9 cellular contexts compared by ENCODE assay signal in genomic region chr6:68633654-68634502, GRCh38. TPM values are rescaled to one million over a fixed set of nuclear protein-coding genes. Genes with fewer than 3 reads are reported as not detected.
DNase-seq lines count a peak whose midpoint lies in the region; ATAC-seq and TF ChIP-seq lines count a peak whose summit lies in the region.
"Had no signal": no experiment of that assay in that cellular context is flagged by ENCODE, and none has a peak within 500 bp of the region (broad histone marks: within the 10 kb centered on the region; RNA-seq: fewer than 3 reads in every experiment).

No MANE protein-coding gene starts in this region.

- no peaks in the 10 kb centered on the region for H3K9me3 Mint-ChIP-seq in T-helper 1 cell treated with Interleukin-12 subunit alpha and Interleukin-12 subunit beta and Interleukin-4 antibody, amounts not matched to agents 30 μg/mL and 1 μg/mL, for 36 hours
- no peaks in the 10 kb centered on the region for H3K9me3 Mint-ChIP-seq in activated CD8-positive, alpha-beta T cell treated with anti-CD3 and anti-CD28 coated beads for 36 hours
- H3K9me3 Mint-ChIP-seq in immature natural killer cell = peaks cover 2 to 17% (median 9%) of the 10 kb centered on the region in 6 donors

- POLR2A ChIA-PET in activated CD8-positive, alpha-beta T cell treated with anti-CD3 and anti-CD28 coated beads for 36 hours (lab: Charles Lee) = no interaction called here

- H3K36me3 Mint-ChIP-seq in T-helper 1 cell treated with Interleukin-12 subunit alpha and Interleukin-12 subunit beta and Interleukin-4 antibody, amounts not matched to agents 30 μg/mL and 1 μg/mL, for 36 hours (ENCODE audit: low read depth) = peaks cover 3% of the 10 kb centered on the region
- H3K36me3 Mint-ChIP-seq in activated CD8-positive, alpha-beta T cell treated with anti-CD3 and anti-CD28 coated beads for 36 hours (ENCODE audit: low read depth) = no peaks in the 10 kb centered on the region
- peaks cover 0 to 4% (median 3%) of the 10 kb centered on the region in 3 donors for H3K36me3 Mint-ChIP-seq in immature natural killer cell

- CTCF ChIA-PET in activated CD8-positive, alpha-beta T cell treated with anti-CD3 and anti-CD28 coated beads for 36 hours (lab: Charles Lee) = no interaction called here

- H3K4me1 Mint-ChIP-seq in T-helper 1 cell treated with Interleukin-12 subunit alpha and Interleukin-12 subunit beta and Interleukin-4 antibody, amounts not matched to agents 30 μg/mL and 1 μg/mL, for 36 hours (ENCODE audit: low read depth) = peaks cover 15% of the 10 kb centered on the region
- H3K4me1 Mint-ChIP-seq in activated CD8-positive, alpha-beta T cell treated with anti-CD3 and anti-CD28 coated beads for 36 hours (ENCODE audit: low read depth) = peaks cover 13% of the 10 kb centered on the region
- peaks cover 18 to 35% of the 10 kb centered on the region in 2 donors for H3K4me1 Mint-ChIP-seq in immature natural killer cell

- H3K27me3 Mint-ChIP-seq in T-helper 1 cell treated with Interleukin-12 subunit alpha and Interleukin-12 subunit beta and Interleukin-4 antibody, amounts not matched to agents 30 μg/mL and 1 μg/mL, for 36 hours (ENCODE audit: low read depth) = peaks cover 53% of the 10 kb centered on the region
- peaks cover 42% of the 10 kb centered on the region for H3K27me3 Mint-ChIP-seq in activated CD8-positive, alpha-beta T cell treated with anti-CD3 and anti-CD28 coated beads for 36 hours
- H3K27me3 Mint-ChIP-seq in immature natural killer cell (ENCODE audit: low read depth in 3 of 3) = peaks cover 6 to 16% (median 14%) of the 10 kb centered on the region in 3 donors

- TF ChIP-seq CTCF in activated CD8-positive, alpha-beta T cell treated with anti-CD3 and anti-CD28 coated beads for 36 hours (IDR thresholded peaks at IDR 0.05) = no peak

- H3K4me3 Mint-ChIP-seq in T-helper 1 cell treated with Interleukin-12 subunit alpha and Interleukin-12 subunit beta and Interleukin-4 antibody, amounts not matched to agents 30 μg/mL and 1 μg/mL, for 36 hours = peak overlapping the region; percentile 61
- H3K4me3 Mint-ChIP-seq in activated CD8-positive, alpha-beta T cell treated with anti-CD3 and anti-CD28 coated beads for 36 hours = peak overlapping the region; percentile 55
- H3K4me3 Mint-ChIP-seq in immature natural killer cell = peak overlapping the region; percentile 70 to 86 (median 76)

- DNase-seq in T-helper 1 cell (no peak), immature natural killer cell (no peak), superior temporal gyrus (ENCODE audit: extremely low spot score) (peak; percentile 78), GM03348 (ENCODE audit: low spot score) (no peak)
- DNase-seq in activated CD8-positive, alpha-beta T cell treated with anti-CD3 and anti-CD28 coated beads for 36 hours = no peak
- DNase-seq: GF-D8 had no signal

- ATAC-seq in activated CD8-positive, alpha-beta T cell treated with anti-CD3 and anti-CD28 coated beads for 36 hours = no peak
- ATAC-seq in HG03460 (IDR thresholded peaks at IDR 0.05; ENCODE audit: unreplicated experiment) (no peak), GM18861 (IDR thresholded peaks at IDR 0.05; ENCODE audit: unreplicated experiment) (no peak)

- intact Hi-C loops in activated CD8-positive, alpha-beta T cell treated with anti-CD3 and anti-CD28 coated beads for 36 hours (cut with micrococcal nuclease) = loop anchor here (10.0 kb wide), 1 partner anchor 1481 kb away; no protein-coding TSS in a partner anchor

- H3K27ac Mint-ChIP-seq in T-helper 1 cell treated with Interleukin-12 subunit alpha and Interleukin-12 subunit beta and Interleukin-4 antibody, amounts not matched to agents 30 μg/mL and 1 μg/mL, for 36 hours = no peak overlapping the region
- H3K27ac Mint-ChIP-seq in activated CD8-positive, alpha-beta T cell treated with anti-CD3 and anti-CD28 coated beads for 36 hours = no peak overlapping the region
- H3K27ac Mint-ChIP-seq in immature natural killer cell = no peak overlapping the region

RNA-seq across cellular contexts. Expression of gene ADGRB3, which starts 1.2 kb away (rescaled TPM):
- total RNA-seq in activated CD8-positive, alpha-beta T cell treated with anti-CD3 and anti-CD28 coated beads for 36 hours = not detected
- polyA plus RNA-seq in immature natural killer cell = not detected
